Comparison of ENCODE assay signal across 8 cellular contexts in genomic region chr4:103098746-103099421, GRCh38. TPM values are rescaled to one million over a fixed set of nuclear protein-coding genes. Genes with fewer than 3 reads are reported as not detected.
DNase-seq lines count a peak whose midpoint lies in the region; ATAC-seq and TF ChIP-seq lines count a peak whose summit lies in the region.

No MANE protein-coding gene starts in this region.

- no peak for TF ChIP-seq CTCF in kidney epithelial cell (IDR thresholded peaks at IDR 0.05; ENCODE audit: insufficient read depth, low read length, poor library complexity, severe bottlenecking)

- H3K27ac Mint-ChIP-seq in stimulated activated naive CD8-positive, alpha-beta T cell treated with anti-CD3 and anti-CD28 coated beads, Interleukin-15, amount 100 ng/mL, for 72 hours, result peak overlapping the region in 1 of 2 donors; percentile 92

- H3K4me1 ChIP-seq in HUES6 (ENCODE audit: control insufficient read depth, insufficient read depth, low read length), result 0 out of 2 replicates have a peak, but pooled peaks cover 10% of the 10 kb centered on the region

- no peaks in the 10 kb centered on the region for H3K9me3 Mint-ChIP-seq in stimulated activated naive CD8-positive, alpha-beta T cell treated with anti-CD3 and anti-CD28 coated beads, Interleukin-15, amount 100 ng/mL, for 72 hours

- DNase-seq in astrocyte of the hippocampus (ENCODE audit: low read depth, low spot score) (peak; percentile 44), kidney epithelial cell (ENCODE audit: low read depth) (no peak), NCI-H524 (lab: John Stamatoyannopoulos, UW) (no peak), NCI-H226 (no peak), NCI-H187 treated with DMSO at 0.1 percent for 48 hours (lab: John Stamatoyannopoulos, UW) (no peak), NCI-H1092 treated with DMSO at 0.1 percent for 48 hours (lab: John Stamatoyannopoulos, UW) (no peak)
- DNase-seq in stimulated activated naive CD8-positive, alpha-beta T cell treated with anti-CD3 and anti-CD28 coated beads, Interleukin-15, amount 100 ng/mL, for 72 hours, result no peak

- H3K4me3 Mint-ChIP-seq in stimulated activated naive CD8-positive, alpha-beta T cell treated with anti-CD3 and anti-CD28 coated beads, Interleukin-15, amount 100 ng/mL, for 72 hours, result peak overlapping the region; percentile 85 to 90

- H3K36me3 ChIP-seq in HUES6 (ENCODE audit: control insufficient read depth, insufficient read depth, low read length), result no peaks in the 10 kb centered on the region
- no peaks in the 10 kb centered on the region for H3K36me3 ChIP-seq in kidney epithelial cell (ENCODE audit: control insufficient read depth, insufficient read depth, low read length)

- H3K27me3 Mint-ChIP-seq in stimulated activated naive CD8-positive, alpha-beta T cell treated with anti-CD3 and anti-CD28 coated beads, Interleukin-15, amount 100 ng/mL, for 72 hours, result no peaks in the 10 kb centered on the region

- no peak for ATAC-seq in stimulated activated naive CD8-positive, alpha-beta T cell treated with anti-CD3 and anti-CD28 coated beads, Interleukin-15, amount 100 ng/mL, for 72 hours

- no peaks in the 10 kb centered on the region for H3K9me3 ChIP-seq in HUES6 (ENCODE audit: control insufficient read depth, insufficient read depth, low read depth, low read length)

- H3K4me3 ChIP-seq in HUES6 (ENCODE audit: low read depth, low read length) (peak overlapping the region; percentile 67), kidney epithelial cell (ENCODE audit: low read depth, low read length) (peak overlapping the region; percentile 57)

- H3K27ac ChIP-seq in HUES6 (ENCODE audit: low read depth, low read length), result no peak overlapping the region

- peak overlapping the region; percentile 66 for H3K9ac ChIP-seq in HUES6 (ENCODE audit: low read length)

- H3K4me1 Mint-ChIP-seq in stimulated activated naive CD8-positive, alpha-beta T cell treated with anti-CD3 and anti-CD28 coated beads, Interleukin-15, amount 100 ng/mL, for 72 hours, result peaks cover 35% of the 10 kb centered on the region

- H3K27me3 ChIP-seq in HUES6 (ENCODE audit: control insufficient read depth, insufficient read depth, low read length) (no peaks in the 10 kb centered on the region), kidney epithelial cell (ENCODE audit: control insufficient read depth, insufficient read depth, low read length) (no peaks in the 10 kb centered on the region)

RNA-seq across cellular contexts. Expression of gene BDH2, which starts 0.8 kb away (rescaled TPM):
- total RNA-seq in kidney epithelial cell, result 43.3 and 44.5 TPM in 2 replicates

RNA-seq across cellular contexts. Expression of gene SLC9B2, which starts 22.3 kb away (rescaled TPM):
- total RNA-seq in kidney epithelial cell, result 11.8 and 19.4 TPM in 2 replicates
